Comparison of ENCODE assay signal across 1 cellular context in genomic region chr10:94362360-94363250, GRCh38.
TF ChIP-seq lines count a peak whose summit lies in the region.

A gene with protein sequence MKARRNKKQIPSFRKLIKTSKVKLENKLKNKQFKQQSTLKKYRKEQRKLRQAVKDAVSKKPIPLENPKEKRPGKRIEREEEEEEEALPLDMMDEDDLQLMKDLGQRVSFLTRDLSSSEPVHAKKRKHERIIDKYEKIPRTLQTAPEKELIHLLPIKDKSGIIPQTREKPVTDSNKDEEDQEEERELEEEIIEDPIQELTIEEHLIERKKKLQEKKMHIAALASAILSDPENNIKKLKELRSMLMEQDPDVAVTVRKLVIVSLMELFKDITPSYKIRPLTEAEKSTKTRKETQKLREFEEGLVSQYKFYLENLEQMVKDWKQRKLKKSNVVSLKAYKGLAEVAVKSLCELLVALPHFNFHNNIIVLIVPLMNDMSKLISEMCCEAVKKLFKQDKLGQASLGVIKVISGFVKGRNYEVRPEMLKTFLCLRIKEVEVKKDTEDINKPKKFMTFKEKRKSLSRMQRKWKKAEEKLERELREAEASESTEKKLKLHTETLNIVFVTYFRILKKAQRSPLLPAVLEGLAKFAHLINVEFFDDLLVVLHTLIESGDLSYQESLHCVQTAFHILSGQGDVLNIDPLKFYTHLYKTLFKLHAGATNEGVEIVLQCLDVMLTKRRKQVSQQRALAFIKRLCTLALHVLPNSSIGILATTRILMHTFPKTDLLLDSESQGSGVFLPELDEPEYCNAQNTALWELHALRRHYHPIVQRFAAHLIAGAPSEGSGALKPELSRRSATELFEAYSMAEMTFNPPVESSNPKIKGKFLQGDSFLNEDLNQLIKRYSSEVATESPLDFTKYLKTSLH (minus strand): TSS chr10:94362939. CDS start chr10:94362838, 101 bp downstream.

TF ChIP-seq in A549, 52 proteins besides CTCF, POLR2A, EP300 and RAD21 (continued from another document):
- TF ChIP-seq PBX3 (IDR thresholded peaks at IDR 0.05) (no peak), ZNF302 (CRISPR knock-in tag; IDR thresholded peaks at IDR 0.05) (peak; percentile 71; the same call in 1 of the 2 replicates), ATOH8 (CRISPR knock-in tag; IDR thresholded peaks at IDR 0.05; ENCODE audit: low read depth) (peak; percentile 96), CBX8 (IDR thresholded peaks at IDR 0.05) (no peak), MYC (IDR thresholded peaks at IDR 0.05; ENCODE audit: borderline replicate concordance, low read length) (peak; percentile 86)
- TF ChIP-seq, protein P1, sequence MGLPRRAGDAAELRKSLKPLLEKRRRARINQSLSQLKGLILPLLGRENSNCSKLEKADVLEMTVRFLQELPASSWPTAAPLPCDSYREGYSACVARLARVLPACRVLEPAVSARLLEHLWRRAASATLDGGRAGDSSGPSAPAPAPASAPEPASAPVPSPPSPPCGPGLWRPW (IDR thresholded peaks at IDR 0.05): no peak
